In the genomic region with DNA sequence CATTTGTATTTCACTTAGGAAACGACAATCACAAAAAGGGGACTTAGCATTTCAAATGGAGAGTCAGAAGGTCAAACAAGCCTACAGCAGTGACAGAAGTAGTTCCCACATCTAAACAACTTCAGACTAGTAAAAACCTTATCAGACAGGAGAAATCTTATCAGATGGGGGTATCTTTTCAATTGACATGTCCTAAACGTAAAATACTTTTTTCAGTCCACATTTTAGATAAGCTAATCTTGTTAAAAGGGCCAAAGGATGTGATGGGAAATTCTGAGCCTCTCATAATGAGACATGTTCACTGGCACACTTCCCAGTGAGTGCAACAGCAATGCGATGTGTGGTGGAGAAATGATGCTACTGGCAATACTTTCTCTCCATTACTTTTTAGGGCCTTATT, we compare ENCODE assay signal across 9 cellular contexts. TPM values are rescaled to one million over a fixed set of nuclear protein-coding genes. Genes with fewer than 3 reads are reported as not detected.
A peak's percentile ranks its signal among the peaks of the same experiment; 100 is the strongest.
DNase-seq lines count a peak whose midpoint lies in the region; ATAC-seq and TF ChIP-seq lines count a peak whose summit lies in the region.
"Had no signal": no experiment of that assay in that cellular context is flagged by ENCODE, and none has a peak within 500 bp of the region (broad histone marks: within the 10 kb centered on the region; RNA-seq: fewer than 3 reads in every experiment).

No MANE protein-coding gene starts in this region.

- no peaks in the 10 kb centered on the region for H3K27me3 Mint-ChIP-seq in activated T-helper 17 cell treated with anti-CD3 and anti-CD28 coated beads, Interleukin-2, amount 50 U/mL, for 72 hours

- no peaks in the 10 kb centered on the region for H3K36me3 ChIP-seq in HCT116 (ENCODE audit: control insufficient read depth in 1 of 2, insufficient read depth in 2 of 2, low read length in 2 of 2)
- no peaks in the 10 kb centered on the region for H3K36me3 ChIP-seq in iPS-20b (ENCODE audit: insufficient read depth, low read depth, low read length)
- no peaks in the 10 kb centered on the region for H3K36me3 ChIP-seq in transverse colon
- no peaks in the 10 kb centered on the region for H3K36me3 ChIP-seq in H7 (replicated peaks; ENCODE audit: control insufficient read depth, insufficient read depth, low read length)

- H3K4me2 ChIP-seq in HCT116 (ENCODE audit: low read length) = peak overlapping the region; percentile 97; the same call in 1 of the 2 replicates

- WGBS in transverse colon (ENCODE audit: low coverage in 1 of 2), 2 donors = 36 to 45% methylated on average over 3 of the region's 3 CpGs

- CTCF ChIA-PET in HCT116 (lab: Charles Lee) = no interaction called here

- TF ChIP-seq EP300 in transverse colon (IDR thresholded peaks at IDR 0.05; ENCODE audit: low read depth) = no peak

- RAD21 ChIA-PET in HCT116 (lab: Charles Lee; ENCODE audit: low non-redundant PET in 1 of 2, low total read pairs in 2 of 2, uncharacterized antibody in 2 of 2, unreplicated experiment in 2 of 2) = no interaction called here

- peaks cover 18% of the 10 kb centered on the region for H3K36me3 Mint-ChIP-seq in activated T-helper 17 cell treated with anti-CD3 and anti-CD28 coated beads, Interleukin-2, amount 50 U/mL, for 72 hours (ENCODE audit: low read depth)

- intact Hi-C loops in HCT116 (cut with micrococcal nuclease) = loop anchor here (5.0 kb wide), 1 partner anchor 213 kb away; no protein-coding TSS in a partner anchor
- intact Hi-C loops in transverse colon (cut with DNase I; ENCODE audit: low total_unique reads) = no loop called here

- ATAC-seq in HCT116 = no peak
- ATAC-seq in activated T-helper 17 cell treated with anti-CD3 and anti-CD28 coated beads, Interleukin-2, amount 50 U/mL, for 72 hours (replicated peaks) = no peak
- no peak for ATAC-seq in GM21737 (IDR thresholded peaks at IDR 0.05; ENCODE audit: unreplicated experiment)
- ATAC-seq: left colon had no signal

- TF ChIP-seq POLR2A in HCT116 (IDR thresholded peaks at IDR 0.05; ENCODE audit: borderline replicate concordance, extremely low read depth, insufficient read depth, insufficient read length) (no peak), transverse colon (IDR thresholded peaks at IDR 0.05) (no peak)

- BruUV-seq in HCT116 (replicated peaks; lab: Mats Ljungman, UMichigan) = no TSS peak

- no peaks in the 10 kb centered on the region for H3K9me2 ChIP-seq in HCT116 (ENCODE audit: insufficient read depth)

- H3K4me3 Mint-ChIP-seq in activated T-helper 17 cell treated with anti-CD3 and anti-CD28 coated beads, Interleukin-2, amount 50 U/mL, for 72 hours = peak overlapping the region; percentile 98

- POLR2A ChIA-PET in HCT116 (lab: Charles Lee) = no interaction called here

- H3K27ac Mint-ChIP-seq in activated T-helper 17 cell treated with anti-CD3 and anti-CD28 coated beads, Interleukin-2, amount 50 U/mL, for 72 hours = no peak overlapping the region

- DNase-seq in AG10803 (ENCODE audit: low read depth) (peak; percentile 85), HCT116 (ENCODE audit: low read depth, low spot score) (no peak), superior temporal gyrus (ENCODE audit: extremely low spot score) (peak; percentile 80), transverse colon (no peak), H7 (no peak)

- H3K9me3 ChIP-seq in HCT116 (ENCODE audit: control insufficient read depth in 1 of 2, insufficient read depth in 1 of 2, low read depth in 1 of 2, low read length in 2 of 2) (no peaks in the 10 kb centered on the region), iPS-20b (ENCODE audit: insufficient read depth, low read depth, low read length) (no peaks in the 10 kb centered on the region), transverse colon (no peaks in the 10 kb centered on the region)

- H3K9ac ChIP-seq in HCT116 (ENCODE audit: low read length) = no peak overlapping the region
- H3K9ac ChIP-seq in iPS-20b (ENCODE audit: low read depth, low read length) = no peak overlapping the region

- H3K27ac ChIP-seq in HCT116 (ENCODE audit: low read depth, low read length) = no peak overlapping the region
- no peak overlapping the region for H3K27ac ChIP-seq in iPS-20b (ENCODE audit: low read length)
- H3K27ac ChIP-seq in transverse colon = peak overlapping the region in 1 of 4 donors; percentile 88

- H4K20me1 ChIP-seq in HCT116 (ENCODE audit: insufficient read depth) = peaks cover 27% of the 10 kb centered on the region; the same call in 1 of the 2 replicates

- in situ Hi-C loops in transverse colon (cut with MboI; ENCODE audit: low pct_ligation_motif_present in 1 of 4, low pct_unique_long_range_greater_than_20kb in 1 of 4, low sequenced_read_pairs in 3 of 4) = no loop called here

- peaks cover 41% of the 10 kb centered on the region for H3K4me1 Mint-ChIP-seq in activated T-helper 17 cell treated with anti-CD3 and anti-CD28 coated beads, Interleukin-2, amount 50 U/mL, for 72 hours

- H3K4me3 ChIP-seq in AG10803 (ENCODE audit: low read length) = peak overlapping the region; percentile 8; the same call in 1 of the 2 replicates
- H3K4me3 ChIP-seq in HCT116 (replicated peaks in 1 of 2; ENCODE audit: low read depth in 1 of 2, low read length in 2 of 2) = no peak overlapping the region
- H3K4me3 ChIP-seq in iPS-20b (ENCODE audit: low read length) = peak overlapping the region; percentile 97
- peak overlapping the region in 1 of 4 donors; percentile 89 for H3K4me3 ChIP-seq in transverse colon
- H3K4me3 ChIP-seq in H7 (ENCODE audit: insufficient read depth, low read depth, low read length) = no peak overlapping the region

- H3K79me2 ChIP-seq in HCT116 (ENCODE audit: insufficient read depth, low read length) = peaks cover 78% of the 10 kb centered on the region

- H3K27me3 ChIP-seq in HCT116 (ENCODE audit: insufficient read depth, low read length) (no peaks in the 10 kb centered on the region), iPS-20b (ENCODE audit: insufficient read depth, low read length) (no peaks in the 10 kb centered on the region), transverse colon (no peaks in the 10 kb centered on the region), H7 (ENCODE audit: control insufficient read depth, insufficient read depth, low read length) (no peaks in the 10 kb centered on the region)

- H3K9me3 Mint-ChIP-seq in activated T-helper 17 cell treated with anti-CD3 and anti-CD28 coated beads, Interleukin-2, amount 50 U/mL, for 72 hours = no peaks in the 10 kb centered on the region

- H2AFZ ChIP-seq in HCT116 (ENCODE audit: low read depth, low read length, poor library complexity, severe bottlenecking) = no peak overlapping the region

- no peak for TF ChIP-seq CTCF in AG10803 (conservative IDR thresholded peaks at IDR 0.05; ENCODE audit: low read length)
- no peak for TF ChIP-seq CTCF in HCT116 (IDR thresholded peaks at IDR 0.05 in 2 of 3, conservative IDR thresholded peaks at IDR 0.05 in 1 of 3; ENCODE audit: borderline replicate concordance in 1 of 3, insufficient read depth in 1 of 3, low read depth in 2 of 3, low read length in 2 of 3)
- TF ChIP-seq CTCF in transverse colon (IDR thresholded peaks at IDR 0.05) = no peak

- no peak for TF ChIP-seq RAD21 in HCT116 (IDR thresholded peaks at IDR 0.05; ENCODE audit: low read depth)

- H3K4me1 ChIP-seq in HCT116 (ENCODE audit: control insufficient read depth in 1 of 2, insufficient read depth in 2 of 2, low read length in 2 of 2) = peaks cover 14 to 28% of the 10 kb centered on the region in 2 experiments
- H3K4me1 ChIP-seq in iPS-20b (ENCODE audit: insufficient read depth, low read length) = peaks cover 29% of the 10 kb centered on the region
- peaks cover 22 to 69% (median 46%) of the 10 kb centered on the region in 4 donors for H3K4me1 ChIP-seq in transverse colon

TF ChIP-seq in HCT116, 20 proteins besides CTCF, POLR2A, EP300 and RAD21 (continues in another document):
- TF ChIP-seq POLR2AphosphoS5 (IDR thresholded peaks at IDR 0.05; ENCODE audit: low read depth, low read length) = no peak
- TF ChIP-seq, protein P1, sequence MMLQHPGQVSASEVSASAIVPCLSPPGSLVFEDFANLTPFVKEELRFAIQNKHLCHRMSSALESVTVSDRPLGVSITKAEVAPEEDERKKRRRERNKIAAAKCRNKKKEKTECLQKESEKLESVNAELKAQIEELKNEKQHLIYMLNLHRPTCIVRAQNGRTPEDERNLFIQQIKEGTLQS (IDR thresholded peaks at IDR 0.05) = no peak
- TF ChIP-seq ZNF274 (IDR thresholded peaks at IDR 0.05; ENCODE audit: low read depth, low read length) = no peak
- no peak for TF ChIP-seq CBX3 (IDR thresholded peaks at IDR 0.05; ENCODE audit: low read depth)
- no peak for TF ChIP-seq YY1 (IDR thresholded peaks at IDR 0.05; ENCODE audit: extremely low read depth, insufficient replicate concordance, low read depth, low read length)
- no peak for TF ChIP-seq SIN3A (IDR thresholded peaks at IDR 0.05; ENCODE audit: low read depth)
- no peak for TF ChIP-seq CEBPB (IDR thresholded peaks at IDR 0.05; ENCODE audit: low read depth)
- TF ChIP-seq, protein P2, sequence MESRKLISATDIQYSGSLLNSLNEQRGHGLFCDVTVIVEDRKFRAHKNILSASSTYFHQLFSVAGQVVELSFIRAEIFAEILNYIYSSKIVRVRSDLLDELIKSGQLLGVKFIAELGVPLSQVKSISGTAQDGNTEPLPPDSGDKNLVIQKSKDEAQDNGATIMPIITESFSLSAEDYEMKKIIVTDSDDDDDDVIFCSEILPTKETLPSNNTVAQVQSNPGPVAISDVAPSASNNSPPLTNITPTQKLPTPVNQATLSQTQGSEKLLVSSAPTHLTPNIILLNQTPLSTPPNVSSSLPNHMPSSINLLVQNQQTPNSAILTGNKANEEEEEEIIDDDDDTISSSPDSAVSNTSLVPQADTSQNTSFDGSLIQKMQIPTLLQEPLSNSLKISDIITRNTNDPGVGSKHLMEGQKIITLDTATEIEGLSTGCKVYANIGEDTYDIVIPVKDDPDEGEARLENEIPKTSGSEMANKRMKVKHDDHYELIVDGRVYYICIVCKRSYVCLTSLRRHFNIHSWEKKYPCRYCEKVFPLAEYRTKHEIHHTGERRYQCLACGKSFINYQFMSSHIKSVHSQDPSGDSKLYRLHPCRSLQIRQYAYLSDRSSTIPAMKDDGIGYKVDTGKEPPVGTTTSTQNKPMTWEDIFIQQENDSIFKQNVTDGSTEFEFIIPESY (IDR thresholded peaks at IDR 0.05; ENCODE audit: extremely low read depth, insufficient replicate concordance, low read length) = no peak
- no peak for TF ChIP-seq EGR1 (IDR thresholded peaks at IDR 0.05; ENCODE audit: low read depth)
- TF ChIP-seq ZFX (IDR thresholded peaks at IDR 0.05) = no peak
- no peak for TF ChIP-seq FOSL1 (IDR thresholded peaks at IDR 0.05; ENCODE audit: low read depth)
- TF ChIP-seq EZH2 (IDR thresholded peaks at IDR 0.05) = no peak
- TF ChIP-seq ELF1 (IDR thresholded peaks at IDR 0.05; ENCODE audit: borderline replicate concordance, low read depth) = no peak
- TF ChIP-seq SP1 (IDR thresholded peaks at IDR 0.05; ENCODE audit: low read depth) = no peak
- TF ChIP-seq TCF7L2 (IDR thresholded peaks at IDR 0.05; ENCODE audit: borderline replicate concordance, extremely low read depth, insufficient read depth, insufficient read length) = no peak

RNA-seq across cellular contexts. Expression of a gene that starts 2.4 kb away (rescaled TPM):
- total RNA-seq in HCT116 (2021; ENCODE audit: unreplicated experiment) (137 TPM), transverse colon (100 to 1,000 TPM in 1 of 4 donors, 10 to 100 TPM in 3; 37.1 to 303 (median 57.0) TPM)
- polyA plus RNA-seq in HCT116 (2012) = 42.2 and 55.3 TPM in 2 replicates
- 10 to 100 TPM; 48.6 to 70.7 TPM for total RNA-seq in activated T-helper 17 cell treated with anti-CD3 and anti-CD28 coated beads, Interleukin-2, amount 50 U/mL, for 72 hours
- total RNA-seq in H7 (2014; rRNA removed; shearing (Covaris generic)) = 54.5 and 55.5 TPM in 2 replicates

Comparison
In these comparisons a context has a peak if more than half of its experiments do, and no peak if none do; other contexts are left out.
1. DNase-seq: peak in AG10803 (single experiment) and superior temporal gyrus (single experiment); none in HCT116 (single experiment), transverse colon (single experiment) and H7 (single experiment).
2. H3K4me3 ChIP-seq: peak in AG10803 (single experiment) and iPS-20b (single experiment); none in HCT116 (0 of 2) and H7 (single experiment).